ENCODE assay signal across 2 cellular contexts in genomic region chr13:37942929-37943328, GRCh38.
TF ChIP-seq lines count a peak whose summit lies in the region.

No MANE protein-coding gene starts in this region.

TF ChIP-seq in WTC11, 78 proteins besides CTCF, POLR2A, EP300 and RAD21 (continued from another document):
- no peak for TF ChIP-seq ZNF425 (CRISPR knock-in tag; conservative IDR thresholded peaks at IDR 0.05)
- TF ChIP-seq ESRRA (CRISPR knock-in tag; IDR thresholded peaks at IDR 0.05; ENCODE audit: borderline replicate concordance) = no peak
- TF ChIP-seq E2F1 (CRISPR knock-in tag; IDR thresholded peaks at IDR 0.05) = no peak
- TF ChIP-seq HMGA2 (CRISPR knock-in tag; IDR thresholded peaks at IDR 0.05) = no peak
- TF ChIP-seq ATF1 (CRISPR knock-in tag; IDR thresholded peaks at IDR 0.05) = no peak
- no peak for TF ChIP-seq E2F4 (CRISPR knock-in tag; IDR thresholded peaks at IDR 0.05; ENCODE audit: borderline replicate concordance, low read depth)

TF ChIP-seq in H1, 55 proteins besides CTCF, POLR2A, EP300 and RAD21 (continued from another document):
- no peak for TF ChIP-seq CHD7 (IDR thresholded peaks at IDR 0.05; ENCODE audit: insufficient replicate concordance, low read length)
